22 cellular contexts compared by ENCODE assay signal in genomic region chr7:130358471-130358870, GRCh38. TPM values are rescaled to one million over a fixed set of nuclear protein-coding genes. Genes with fewer than 3 reads are reported as not detected.
"Had no signal": no experiment of that assay in that cellular context is flagged by ENCODE, and none has a peak within 500 bp of the region (broad histone marks: within the 10 kb centered on the region; RNA-seq: fewer than 3 reads in every experiment).

No MANE protein-coding gene starts in this region.

- H3K4me3 ChIP-seq: ascending aorta, body of pancreas had no signal

- H3K27ac ChIP-seq: ascending aorta, body of pancreas had no signal

- H3K4me3 Mint-ChIP-seq: activated CD8-positive, alpha-beta T cell treated with anti-CD3 and anti-CD28 coated beads, Interleukin-2, amount 10 ng/mL, durations not matched to agents 7 days and 5 days; activated naive CD8-positive, alpha-beta T cell treated with anti-CD3 and anti-CD28 coated beads, Interleukin-2, amount 50 U/mL, for 24 hours; T-helper 1 cell treated with Interleukin-12 subunit alpha and Interleukin-12 subunit beta and Interleukin-4 antibody, amounts not matched to agents 30 μg/mL and 1 μg/mL, for 36 hours had no signal

- H3K27ac Mint-ChIP-seq: activated CD8-positive, alpha-beta T cell treated with anti-CD3 and anti-CD28 coated beads, Interleukin-2, amount 10 ng/mL, durations not matched to agents 7 days and 5 days; activated naive CD4-positive, alpha-beta T cell treated with anti-CD3 and anti-CD28 coated beads, Interleukin-2, amount 50 U/mL, for 72 hours; activated naive CD8-positive, alpha-beta T cell treated with anti-CD3 and anti-CD28 coated beads, Interleukin-2, amount 50 U/mL, for 24 hours; T-helper 1 cell treated with Interleukin-12 subunit alpha and Interleukin-12 subunit beta and Interleukin-4 antibody, amounts not matched to agents 30 μg/mL and 1 μg/mL, for 36 hours had no signal

- DNase-seq: activated CD4-positive, alpha-beta T cell treated with anti-CD3 and anti-CD28 coated beads for 48 hours; activated CD4-positive, alpha-beta T cell treated with anti-CD3 and anti-CD28 coated beads, Interleukin-2, amount 50 U/mL, for 4 hours; activated CD4-positive, CD25-positive, alpha-beta regulatory T cell treated with anti-CD3 and anti-CD28 coated beads, Interleukin-2, amount 50 U/mL, for 72 hours; activated CD8-positive, alpha-beta T cell treated with anti-CD3 and anti-CD28 coated beads, Interleukin-2, amount 10 ng/mL, durations not matched to agents 7 days and 5 days; activated naive CD4-positive, alpha-beta T cell; activated naive CD8-positive, alpha-beta T cell treated with anti-CD3 and anti-CD28 coated beads, Interleukin-2, amount 50 U/mL, for 24 hours; activated T-cell treated with anti-CD3 and anti-CD28 coated beads, Interleukin-2, amount 50 U/mL, for 1 hour; amniotic stem cell; KG1; NCI-H1048; NCI-H146; NCI-H187 treated with DMSO at 0.1 percent for 48 hours; NCI-H2081 treated with DMSO at 0.1 percent for 48 hours; NCI-H446; NCI-H524 had no signal

- ATAC-seq: activated CD8-positive, alpha-beta T cell treated with anti-CD3 and anti-CD28 coated beads, Interleukin-2, amount 10 ng/mL, durations not matched to agents 7 days and 5 days; activated naive CD4-positive, alpha-beta T cell treated with anti-CD3 and anti-CD28 coated beads, Interleukin-2, amount 50 U/mL, for 72 hours; activated naive CD8-positive, alpha-beta T cell treated with anti-CD3 and anti-CD28 coated beads, Interleukin-2, amount 50 U/mL, for 24 hours; body of pancreas; Right ventricle myocardium inferior; SK-N-SH treated with all-trans-retinoic acid at 6 μM for 48 hours had no signal

- H3K36me3 ChIP-seq: ascending aorta had no signal

- H3K27me3 ChIP-seq: ascending aorta, body of pancreas had no signal

- H3K9me3 ChIP-seq: body of pancreas had no signal

RNA-seq across cellular contexts. Expression of gene CPA5, which starts 13.9 kb away (rescaled TPM):
- total RNA-seq: ascending aorta, body of pancreas, M059J, Right ventricle myocardium inferior had no signal

RNA-seq across cellular contexts. Expression of gene CPA1, which starts 21.8 kb away (rescaled TPM):
- total RNA-seq: activated CD8-positive, alpha-beta T cell treated with anti-CD3 and anti-CD28 coated beads, Interleukin-2, amount 10 ng/mL, durations not matched to agents 7 days and 5 days; activated naive CD4-positive, alpha-beta T cell treated with anti-CD3 and anti-CD28 coated beads, Interleukin-2, amount 50 U/mL, for 72 hours; ascending aorta; M059J; Right ventricle myocardium inferior had no signal
